ENCODE assay signal across 21 cellular contexts in genomic region chr2:241945803-241946202, GRCh38.
DNase-seq lines count a peak whose midpoint lies in the region; ATAC-seq and TF ChIP-seq lines count a peak whose summit lies in the region.
"Had no signal": no experiment of that assay in that cellular context is flagged by ENCODE, and none has a peak within 500 bp of the region (broad histone marks: within the 10 kb centered on the region; RNA-seq: fewer than 3 reads in every experiment).

No MANE protein-coding gene starts in this region.

- H3K79me1 ChIP-seq in H9 (ENCODE audit: insufficient read depth, low read depth, low read length, poor library complexity, severe bottlenecking) (no peaks in the 10 kb centered on the region), mesenchymal stem cell (replicated peaks; ENCODE audit: low read length, poor library complexity, severe bottlenecking) (no peaks in the 10 kb centered on the region)

- no peak overlapping the region for H3K56ac ChIP-seq in H9 (ENCODE audit: insufficient read length, low read depth, low read length)

- no peak for ATAC-seq in WTC11
- ATAC-seq: CD8-positive, alpha-beta T cell; PC-3; SK-N-SH treated with all-trans-retinoic acid at 6 μM for 48 hours had no signal

- POLR2A ChIA-PET in WTC11 (lab: Charles Lee): no interaction called here

- H3K4me1 Mint-ChIP-seq in H9 (peaks cover 26% of the 10 kb centered on the region in 2 experiments), WTC11 (peaks cover 25% of the 10 kb centered on the region)

- peak overlapping the region in 1 of 3 experiments; percentile 1; a peak in 1 of 7 replicates for H3K27ac Mint-ChIP-seq in H9
- H3K27ac Mint-ChIP-seq in WTC11: no peak overlapping the region
- H3K27ac Mint-ChIP-seq: CD8-positive, alpha-beta T cell had no signal

- H3K4me3 Mint-ChIP-seq in H9 (peak overlapping the region in 1 of 2 experiments; percentile 49; a peak in 2 of 5 replicates), WTC11 (no peak overlapping the region)
- H3K4me3 Mint-ChIP-seq: CD8-positive, alpha-beta T cell had no signal

- no peak overlapping the region for H2AFZ ChIP-seq in H9 (ENCODE audit: low read length)
- no peak overlapping the region for H2AFZ ChIP-seq in mesenchymal stem cell (ENCODE audit: low read depth, low read length)

- H3K4me3 ChIP-seq in mesenchymal stem cell (ENCODE audit: insufficient read depth in 1 of 2, low read depth in 1 of 2, low read length in 2 of 2): peak overlapping the region in 1 of 2 experiments; percentile 1
- H3K4me3 ChIP-seq in spleen: no peak overlapping the region
- H3K4me3 ChIP-seq in prostate gland: no peak overlapping the region
- H3K4me3 ChIP-seq: BLaER1 treated with 17β-estradiol and CSF1 and Interleukin-3, amounts not matched to agents 10 nM and 100 nM had no signal

- H3K9me3 Mint-ChIP-seq in H9 (peaks cover 5 to 6% of the 10 kb centered on the region in 2 experiments; a peak in 4 of 5 replicates), WTC11 (peaks cover 5% of the 10 kb centered on the region; the same call in 1 of the 2 replicates)
- H3K9me3 Mint-ChIP-seq: CD8-positive, alpha-beta T cell had no signal

- H2BK5ac ChIP-seq in H9 (ENCODE audit: insufficient read length, low read length) (no peak overlapping the region), mesenchymal stem cell (ENCODE audit: low read depth, low read length, poor library complexity, severe bottlenecking) (no peak overlapping the region)

- no peak overlapping the region for H3K14ac ChIP-seq in H9 (ENCODE audit: insufficient read depth, low read length)
- H3K14ac ChIP-seq in mesenchymal stem cell (ENCODE audit: low read length in 2 of 2): peak overlapping the region in 1 of 2 experiments; percentile 86

- TF ChIP-seq POLR2A in spleen (IDR thresholded peaks at IDR 0.05): no peak
- TF ChIP-seq POLR2A in prostate gland (IDR thresholded peaks at IDR 0.05): no peak

- H3K18ac ChIP-seq in H9 (ENCODE audit: insufficient read length, low read depth, low read length) (peak overlapping the region; percentile 16), mesenchymal stem cell (ENCODE audit: low read depth in 1 of 2, low read length in 2 of 2) (no peak overlapping the region)

- H2AK5ac ChIP-seq in H9 (ENCODE audit: insufficient read length, low read length): no peak overlapping the region
- no peak overlapping the region for H2AK5ac ChIP-seq in mesenchymal stem cell (ENCODE audit: low read length, severe bottlenecking)

- H3K27me3 Mint-ChIP-seq in H9 (ENCODE audit: low read depth) (peaks cover 83% of the 10 kb centered on the region), WTC11 (ENCODE audit: low read depth) (peaks cover 37% of the 10 kb centered on the region)

- TF ChIP-seq CTCF in H9 (conservative IDR thresholded peaks at IDR 0.05): no peak
- TF ChIP-seq CTCF in WTC11 (IDR thresholded peaks at IDR 0.05): no peak
- TF ChIP-seq CTCF in spleen (IDR thresholded peaks at IDR 0.05 in 8 of 11, conservative IDR thresholded peaks at IDR 0.05 in 3 of 11): no peak
- no peak for TF ChIP-seq CTCF in prostate gland (IDR thresholded peaks at IDR 0.05)

- H3K9ac ChIP-seq in H9 (ENCODE audit: extremely low read depth, insufficient read length, low read length) (no peak overlapping the region), mesenchymal stem cell (ENCODE audit: low read length) (no peak overlapping the region)
- H3K9ac ChIP-seq: BLaER1 treated with 17β-estradiol and CSF1 and Interleukin-3, amounts not matched to agents 10 nM and 100 nM had no signal

- no peak overlapping the region for H2BK20ac ChIP-seq in H9 (ENCODE audit: low read depth, low read length, poor library complexity, severe bottlenecking)

- no peak overlapping the region for H3K4me2 ChIP-seq in H9 (ENCODE audit: insufficient read depth, insufficient read length, low read length)
- H3K4me2 ChIP-seq in mesenchymal stem cell (ENCODE audit: low read length, poor library complexity, severe bottlenecking): no peak overlapping the region
- H3K4me2 ChIP-seq: BLaER1 treated with 17β-estradiol and CSF1 and Interleukin-3, amounts not matched to agents 10 nM and 100 nM had no signal

- H3K79me2 ChIP-seq in H9 (ENCODE audit: insufficient read depth, low read length): no peaks in the 10 kb centered on the region

- CTCF ChIA-PET in WTC11 (lab: Charles Lee): no interaction called here

- H3K9me3 ChIP-seq in H9 (ENCODE audit: control insufficient read depth, low read depth, low read length): no peaks in the 10 kb centered on the region
- H3K9me3 ChIP-seq in mesenchymal stem cell (ENCODE audit: control insufficient read depth, low read length): no peaks in the 10 kb centered on the region
- H3K9me3 ChIP-seq in spleen: no peaks in the 10 kb centered on the region
- H3K9me3 ChIP-seq in prostate gland: no peaks in the 10 kb centered on the region
- H3K9me3 ChIP-seq: BLaER1 treated with 17β-estradiol and CSF1 and Interleukin-3, amounts not matched to agents 10 nM and 100 nM had no signal

- DNase-seq in H9 (no peak), WTC11 (ENCODE audit: low spot score) (no peak), mesenchymal stem cell (no peak), spleen (peak; percentile 39), T-helper 9 cell (no peak), DMS153 (lab: John Stamatoyannopoulos, UW) (no peak), prostate gland (ENCODE audit: low spot score) (no peak)
- DNase-seq: CD8-positive, alpha-beta T cell; DMS79; HCEC 1CT; KBM-7; NCI-H1105 treated with DMSO at 0.1 percent for 48 hours; NCI-H1694; NCI-H2081 treated with DMSO at 0.1 percent for 48 hours; NCI-H524; NCI-H82; PC-3; RPMI8226; SIG-M5 had no signal

- H3T11ph ChIP-seq in H9 (ENCODE audit: low read length): no peak overlapping the region

- intact Hi-C loops in spleen (cut with DNase I; ENCODE audit: low total_unique reads) (no loop called here), prostate gland (cut with DNase I) (no loop called here)

- H3K23me2 ChIP-seq in H9 (ENCODE audit: insufficient read length, low read depth, low read length, poor library complexity, severe bottlenecking): peaks cover 2% of the 10 kb centered on the region

- H3K23ac ChIP-seq in H9 (ENCODE audit: insufficient read length, low read depth, low read length): peak overlapping the region; percentile 21
- H3K23ac ChIP-seq in mesenchymal stem cell (ENCODE audit: low read length in 2 of 2): no peak overlapping the region

- H4K8ac ChIP-seq in H9 (replicated peaks; ENCODE audit: insufficient read length, low read depth, low read length): peak overlapping the region; percentile 15
- no peak overlapping the region for H4K8ac ChIP-seq in mesenchymal stem cell (ENCODE audit: low read length)

- no peaks in the 10 kb centered on the region for H4K20me1 ChIP-seq in H9 (ENCODE audit: control insufficient read depth, insufficient read depth, insufficient read length)

- H3K4ac ChIP-seq in H9 (ENCODE audit: low read depth, low read length): no peak overlapping the region
- no peak overlapping the region for H3K4ac ChIP-seq in mesenchymal stem cell (ENCODE audit: low read depth in 1 of 2, low read length in 2 of 2)

- H3K36me3 ChIP-seq in mesenchymal stem cell (ENCODE audit: control insufficient read depth in 1 of 2, insufficient read depth in 2 of 2, low read depth in 1 of 2, low read length in 2 of 2): no peaks in the 10 kb centered on the region
- no peaks in the 10 kb centered on the region for H3K36me3 ChIP-seq in spleen
- no peaks in the 10 kb centered on the region for H3K36me3 ChIP-seq in prostate gland

- H3K27ac ChIP-seq in H9 (ENCODE audit: insufficient read length, low read depth, low read length): no peak overlapping the region
- H3K27ac ChIP-seq in mesenchymal stem cell (ENCODE audit: low read length, poor library complexity, severe bottlenecking): no peak overlapping the region
- H3K27ac ChIP-seq in spleen: no peak overlapping the region
- no peak overlapping the region for H3K27ac ChIP-seq in prostate gland
- H3K27ac ChIP-seq: BLaER1 treated with 17β-estradiol and CSF1 and Interleukin-3, amounts not matched to agents 10 nM and 100 nM had no signal

- WGBS in H9 (ENCODE audit: extremely low coverage, insufficient read length, low lambda C conversion rate): no CpG with 5 or more reads among the region's 14 CpGs
- WGBS in mesenchymal stem cell: 93% methylated on average over 14 of the region's 14 CpGs
- 83 to 94% (median 87%) methylated on average over 14 of the region's 14 CpGs for whole genome bisulfite sequencing in spleen, 5 donors
- 91% methylated on average over 14 of the region's 14 CpGs for WGBS in prostate gland

- no peak overlapping the region for H2BK12ac ChIP-seq in H9 (ENCODE audit: insufficient read length, low read depth, low read length)
- H2BK12ac ChIP-seq in mesenchymal stem cell (ENCODE audit: low read length in 2 of 2): no peak overlapping the region

- H3K36me3 Mint-ChIP-seq in H9 (ENCODE audit: insufficient read depth in 1 of 3, low read depth in 3 of 3) (peaks cover 0 to 6% (median 5%) of the 10 kb centered on the region in 3 experiments; a peak in 4 of 7 replicates), WTC11 (no peaks in the 10 kb centered on the region)
- H3K36me3 Mint-ChIP-seq: CD8-positive, alpha-beta T cell had no signal

- H3K4me1 ChIP-seq in H9 (ENCODE audit: insufficient read depth, low read length) (peaks cover 4% of the 10 kb centered on the region; the same call in 1 of the 2 replicates), mesenchymal stem cell (ENCODE audit: control insufficient read depth, insufficient read depth, low read depth, low read length) (peaks cover 4% of the 10 kb centered on the region), spleen (peaks cover under 1 to 13% (median 4%) of the 10 kb centered on the region in 6 donors), prostate gland (replicated peaks) (no peaks in the 10 kb centered on the region)

- H3K27me3 ChIP-seq in H9 (ENCODE audit: insufficient read depth, low read length) (peaks cover 11% of the 10 kb centered on the region; the same call in 1 of the 2 replicates), mesenchymal stem cell (ENCODE audit: control insufficient read depth in 1 of 2, insufficient read depth in 1 of 2, low read length in 2 of 2) (peaks cover 22 to 58% of the 10 kb centered on the region in 2 experiments), spleen (replicated peaks in 1 of 7) (no peaks in the 10 kb centered on the region), prostate gland (replicated peaks; ENCODE audit: insufficient read depth) (no peaks in the 10 kb centered on the region)
- H3K27me3 ChIP-seq: BLaER1 treated with 17β-estradiol and CSF1 and Interleukin-3, amounts not matched to agents 10 nM and 100 nM had no signal

- H2BK120ac ChIP-seq in H9 (ENCODE audit: low read depth, low read length, poor library complexity, severe bottlenecking): no peak overlapping the region
- no peak overlapping the region for H2BK120ac ChIP-seq in mesenchymal stem cell (ENCODE audit: low read depth, low read length)

- H4K91ac ChIP-seq in H9 (ENCODE audit: insufficient read length, low read depth, low read length) (no peak overlapping the region), mesenchymal stem cell (ENCODE audit: low read length) (peak overlapping the region; percentile 11)

- H2BK15ac ChIP-seq in H9 (ENCODE audit: low read depth, low read length): no peak overlapping the region
- no peak overlapping the region for H2BK15ac ChIP-seq in mesenchymal stem cell (ENCODE audit: low read depth, poor library complexity, severe bottlenecking)

- peak overlapping the region; percentile 66 for H4K5ac ChIP-seq in H9 (ENCODE audit: insufficient read length, low read depth, low read length)

TF ChIP-seq in WTC11, 78 proteins besides CTCF, POLR2A, EP300 and RAD21 (continues in another document):
- TF ChIP-seq ZNF423 (CRISPR knock-in tag; IDR thresholded peaks at IDR 0.05) (no peak), FOXK1 (CRISPR knock-in tag; IDR thresholded peaks at IDR 0.05) (no peak)
